ENCODE assay signal across 10 cellular contexts in the genomic region with DNA sequence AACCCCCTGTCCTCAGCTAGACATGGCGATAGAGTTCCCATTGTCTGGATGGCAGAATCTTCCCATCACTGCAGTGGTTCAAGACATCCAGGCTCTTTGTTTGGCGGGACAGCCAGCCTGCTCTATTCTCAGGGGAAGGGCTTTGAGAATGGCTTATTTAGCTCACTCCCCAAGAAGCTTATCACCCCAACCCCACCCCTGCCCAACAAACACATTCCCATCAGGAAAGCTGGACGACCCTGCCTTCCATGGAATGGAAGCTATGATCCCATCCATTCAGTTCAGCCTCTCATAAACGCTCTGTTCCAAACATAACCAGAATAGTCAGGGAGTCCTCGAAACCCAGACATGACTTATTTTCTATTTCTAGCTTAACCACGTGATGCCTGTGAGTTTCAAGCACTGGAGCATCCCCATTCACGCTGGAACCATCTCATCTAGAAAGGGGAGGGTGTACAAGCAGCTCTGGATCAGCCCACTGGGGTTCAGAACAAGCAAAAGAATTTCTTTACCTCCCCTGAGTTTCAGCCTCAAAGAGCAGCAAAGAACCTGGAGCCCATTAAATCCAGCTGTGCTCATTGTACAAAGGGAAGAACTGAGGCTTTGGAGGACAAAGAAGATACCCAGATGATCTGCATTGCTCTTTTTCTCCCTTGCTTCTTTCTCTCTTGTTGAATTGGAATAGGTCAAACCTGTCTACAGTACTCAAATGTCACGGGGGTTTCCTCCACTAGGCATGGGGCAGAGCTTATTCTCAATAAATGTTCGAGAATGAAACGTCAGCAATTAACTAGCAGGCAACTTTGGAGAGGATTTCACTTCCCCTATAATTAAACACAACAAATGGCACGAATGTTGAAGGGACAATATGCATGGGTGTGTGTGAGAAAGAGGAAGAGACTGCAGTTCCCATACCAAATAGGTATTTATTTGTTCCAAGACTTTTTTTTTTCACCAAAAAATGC.
DNase-seq lines count a peak whose midpoint lies in the region; ATAC-seq and TF ChIP-seq lines count a peak whose summit lies in the region.
"Had no signal": no experiment of that assay in that cellular context is flagged by ENCODE, and none has a peak within 500 bp of the region (broad histone marks: within the 10 kb centered on the region; RNA-seq: fewer than 3 reads in every experiment).

No MANE protein-coding gene starts in this region.

- no peaks in the 10 kb centered on the region for H3K27me3 Mint-ChIP-seq in activated CD4-positive, alpha-beta T cell treated with anti-CD3 and anti-CD28 coated beads, Interleukin-2, amount 10 ng/mL, durations not matched to agents 24 days and 14 days
- H3K27me3 Mint-ChIP-seq: activated naive CD4-positive, alpha-beta T cell treated with anti-CD3 and anti-CD28 coated beads, Interleukin-2, amount 10 ng/mL, durations not matched to agents 7 days and 5 days had no signal

- H3K9me3 Mint-ChIP-seq in activated CD4-positive, alpha-beta T cell treated with anti-CD3 and anti-CD28 coated beads, Interleukin-2, amount 10 ng/mL, durations not matched to agents 24 days and 14 days = peaks cover 5% of the 10 kb centered on the region
- H3K9me3 Mint-ChIP-seq: activated naive CD4-positive, alpha-beta T cell treated with anti-CD3 and anti-CD28 coated beads, Interleukin-2, amount 10 ng/mL, durations not matched to agents 7 days and 5 days had no signal

- no peaks in the 10 kb centered on the region for H3K9me3 ChIP-seq in uterus

- TF ChIP-seq POLR2A in uterus (IDR thresholded peaks at IDR 0.05) = no peak

- peaks cover 16% of the 10 kb centered on the region for H3K36me3 Mint-ChIP-seq in activated CD4-positive, alpha-beta T cell treated with anti-CD3 and anti-CD28 coated beads, Interleukin-2, amount 10 ng/mL, durations not matched to agents 24 days and 14 days (ENCODE audit: low read depth)

- H3K4me3 Mint-ChIP-seq in activated CD4-positive, alpha-beta T cell treated with anti-CD3 and anti-CD28 coated beads, Interleukin-2, amount 10 ng/mL, durations not matched to agents 24 days and 14 days = no peak overlapping the region
- H3K4me3 Mint-ChIP-seq: activated naive CD4-positive, alpha-beta T cell treated with anti-CD3 and anti-CD28 coated beads, Interleukin-2, amount 10 ng/mL, durations not matched to agents 7 days and 5 days had no signal

- peak overlapping the region; percentile 71 for H3K27ac Mint-ChIP-seq in activated CD4-positive, alpha-beta T cell treated with anti-CD3 and anti-CD28 coated beads, Interleukin-2, amount 10 ng/mL, durations not matched to agents 24 days and 14 days
- H3K27ac Mint-ChIP-seq: activated naive CD4-positive, alpha-beta T cell treated with anti-CD3 and anti-CD28 coated beads, Interleukin-2, amount 10 ng/mL, durations not matched to agents 7 days and 5 days had no signal

- H3K4me1 Mint-ChIP-seq in activated CD4-positive, alpha-beta T cell treated with anti-CD3 and anti-CD28 coated beads, Interleukin-2, amount 10 ng/mL, durations not matched to agents 24 days and 14 days = peaks cover 54% of the 10 kb centered on the region

- H3K36me3 ChIP-seq in uterus = no peaks in the 10 kb centered on the region

- TF ChIP-seq CTCF in uterus (IDR thresholded peaks at IDR 0.05) = no peak

- DNase-seq in activated CD4-positive, alpha-beta T cell treated with anti-CD3 and anti-CD28 coated beads, Interleukin-2, amount 10 ng/mL, durations not matched to agents 24 days and 14 days = no peak
- no peak for DNase-seq in activated CD4-positive, alpha-beta T cell treated with anti-CD3 and anti-CD28 coated beads for 1 hour
- DNase-seq in NAMALWA (ENCODE audit: low spot score) = peak; percentile 67
- no peak for DNase-seq in left ventricle myocardium superior
- DNase-seq in uterus = peak; percentile 27 to 52
- no peak for DNase-seq in GOT3 (lab: John Stamatoyannopoulos, UW)
- no peak for DNase-seq in AG08396 (ENCODE audit: low spot score)
- DNase-seq in OCI-M1 (lab: John Stamatoyannopoulos, UW) = no peak
- DNase-seq: activated naive CD4-positive, alpha-beta T cell treated with anti-CD3 and anti-CD28 coated beads, Interleukin-2, amount 10 ng/mL, durations not matched to agents 7 days and 5 days had no signal

- peak; percentile 88 for ATAC-seq in left ventricle myocardium superior

- no peak overlapping the region for H3K4me3 ChIP-seq in uterus

- peak overlapping the region; percentile 77 to 87 for H3K27ac ChIP-seq in uterus
- H3K27ac ChIP-seq: C4-2B had no signal

- peaks cover 16 to 18% of the 10 kb centered on the region in 2 donors for H3K4me1 ChIP-seq in uterus

- intact Hi-C loops in activated CD4-positive, alpha-beta T cell treated with anti-CD3 and anti-CD28 coated beads, Interleukin-2, amount 10 ng/mL, durations not matched to agents 24 days and 14 days (cut with micrococcal nuclease) = no loop called here
- intact Hi-C loops in left ventricle myocardium superior (cut with micrococcal nuclease) = no loop called here
- intact Hi-C loops in uterus (cut with DNase I; ENCODE audit: low total_unique reads) = loop anchor here (10.0 kb wide), 1 partner anchor 87 kb away; no protein-coding TSS in a partner anchor

- no peaks in the 10 kb centered on the region for H3K27me3 ChIP-seq in uterus

Comparison
In these comparisons a context has a peak if more than half of its experiments do, and no peak if none do; other contexts are left out.
1. DNase-seq: peak in NAMALWA (single experiment) and uterus (2 of 2); none in activated CD4-positive, alpha-beta T cell treated with anti-CD3 and anti-CD28 coated beads, Interleukin-2, amount 10 ng/mL, durations not matched to agents 24 days and 14 days (single experiment), activated CD4-positive, alpha-beta T cell treated with anti-CD3 and anti-CD28 coated beads for 1 hour (single experiment), left ventricle myocardium superior (single experiment), GOT3 (single experiment), AG08396 (single experiment) and OCI-M1 (single experiment).